In genomic region chr12:46661161-46661845, GRCh38 we compare ENCODE assay signal across 8 cellular contexts.
DNase-seq lines count a peak whose midpoint lies in the region; ATAC-seq and TF ChIP-seq lines count a peak whose summit lies in the region.

No MANE protein-coding gene starts in this region.

- H3K4me1 Mint-ChIP-seq in Calu3 (ENCODE audit: low read depth, unreplicated experiment): peaks cover 50% of the 10 kb centered on the region
- H3K4me1 Mint-ChIP-seq in activated CD8-positive, alpha-beta T cell treated with anti-CD3 and anti-CD28 coated beads for 36 hours (ENCODE audit: low read depth): peaks cover 37% of the 10 kb centered on the region
- H3K4me1 Mint-ChIP-seq in glutamatergic neuron (ENCODE audit: low read depth, unreplicated experiment): peaks cover 25% of the 10 kb centered on the region

- H3K4me3 Mint-ChIP-seq in Calu3 (ENCODE audit: low read depth, unreplicated experiment): no peak overlapping the region
- no peak overlapping the region for H3K4me3 Mint-ChIP-seq in activated CD8-positive, alpha-beta T cell treated with anti-CD3 and anti-CD28 coated beads for 36 hours
- H3K4me3 Mint-ChIP-seq in glutamatergic neuron (ENCODE audit: unreplicated experiment): no peak overlapping the region

- no peak overlapping the region for H3K27ac ChIP-seq in parathyroid adenoma

- H3K27me3 ChIP-seq in parathyroid adenoma (ENCODE audit: control insufficient read depth, insufficient read depth, low read length): no peaks in the 10 kb centered on the region

- peak overlapping the region; percentile 24 for H2AFZ ChIP-seq in parathyroid adenoma

- H3K9me3 ChIP-seq in parathyroid adenoma (ENCODE audit: control insufficient read depth, low read length): no peaks in the 10 kb centered on the region

- no peak overlapping the region for H3K4me3 ChIP-seq in parathyroid adenoma (ENCODE audit: low read depth, low read length)

- no peak overlapping the region for H3K4me2 ChIP-seq in parathyroid adenoma (ENCODE audit: low read length)

- no peaks in the 10 kb centered on the region for H3K27me3 Mint-ChIP-seq in Calu3 (ENCODE audit: unreplicated experiment)
- H3K27me3 Mint-ChIP-seq in activated CD8-positive, alpha-beta T cell treated with anti-CD3 and anti-CD28 coated beads for 36 hours: no peaks in the 10 kb centered on the region
- no peaks in the 10 kb centered on the region for H3K27me3 Mint-ChIP-seq in glutamatergic neuron (ENCODE audit: unreplicated experiment)

- H3K4me1 ChIP-seq in parathyroid adenoma: peaks cover 43% of the 10 kb centered on the region

- POLR2A ChIA-PET in activated CD8-positive, alpha-beta T cell treated with anti-CD3 and anti-CD28 coated beads for 36 hours (lab: Charles Lee): no interaction called here

- intact Hi-C loops in Calu3 (cut with micrococcal nuclease; ENCODE audit: unreplicated experiment): loop anchor here (2.0 to 5.0 kb wide), 4 partner anchors 169 to 319 kb away; no protein-coding TSS in a partner anchor
- intact Hi-C loops in activated CD8-positive, alpha-beta T cell treated with anti-CD3 and anti-CD28 coated beads for 36 hours (cut with micrococcal nuclease): loop anchor here (10.0 kb wide), 1 partner anchor 287 kb away; the partner anchor contains the start of gene SLC38A2

- H3K36me3 Mint-ChIP-seq in Calu3 (ENCODE audit: insufficient read depth, unreplicated experiment) (no peaks in the 10 kb centered on the region), glutamatergic neuron (ENCODE audit: unreplicated experiment) (no peaks in the 10 kb centered on the region)
- H3K36me3 Mint-ChIP-seq in activated CD8-positive, alpha-beta T cell treated with anti-CD3 and anti-CD28 coated beads for 36 hours (ENCODE audit: low read depth): no peaks in the 10 kb centered on the region

- H3K9me3 Mint-ChIP-seq in Calu3 (ENCODE audit: low read depth, unreplicated experiment) (no peaks in the 10 kb centered on the region), glutamatergic neuron (ENCODE audit: unreplicated experiment) (no peaks in the 10 kb centered on the region)
- no peaks in the 10 kb centered on the region for H3K9me3 Mint-ChIP-seq in activated CD8-positive, alpha-beta T cell treated with anti-CD3 and anti-CD28 coated beads for 36 hours

- DNase-seq in Calu3 (peak; percentile 17), NCI-H2196 (lab: John Stamatoyannopoulos, UW; ENCODE audit: unreplicated experiment) (peak; percentile 51), glutamatergic neuron (no peak)
- peak; percentile 16 for DNase-seq in activated CD8-positive, alpha-beta T cell treated with anti-CD3 and anti-CD28 coated beads for 36 hours
- no peak for DNase-seq in stimulated activated CD4-positive, alpha-beta T cell treated with anti-CD3 and anti-CD28 coated beads, Interleukin-2, amount 100 ng/mL, for 24 hours

- BruUV-seq in Calu3 (replicated peaks; lab: Mats Ljungman, UMichigan): no TSS peak

- H3K9ac ChIP-seq in parathyroid adenoma: no peak overlapping the region

- TF ChIP-seq CTCF in Calu3 (IDR thresholded peaks at IDR 0.05; ENCODE audit: unreplicated experiment) (peak; percentile 38), glutamatergic neuron (IDR thresholded peaks at IDR 0.05; ENCODE audit: partially characterized antibody, unreplicated experiment) (peak; percentile 58), parathyroid adenoma (IDR thresholded peaks at IDR 0.05) (peak; percentile 87)
- TF ChIP-seq CTCF in activated CD8-positive, alpha-beta T cell treated with anti-CD3 and anti-CD28 coated beads for 36 hours (IDR thresholded peaks at IDR 0.05): peak; percentile 70

- H3K79me2 ChIP-seq in parathyroid adenoma: no peaks in the 10 kb centered on the region

- H3K27ac Mint-ChIP-seq in Calu3 (ENCODE audit: unreplicated experiment): peak overlapping the region; percentile 33
- H3K27ac Mint-ChIP-seq in activated CD8-positive, alpha-beta T cell treated with anti-CD3 and anti-CD28 coated beads for 36 hours: no peak overlapping the region
- H3K27ac Mint-ChIP-seq in glutamatergic neuron (ENCODE audit: unreplicated experiment): no peak overlapping the region

- ATAC-seq in GM19035 (IDR thresholded peaks at IDR 0.05; ENCODE audit: unreplicated experiment) (peak; percentile 91), HG03135 (IDR thresholded peaks at IDR 0.05; ENCODE audit: unreplicated experiment) (peak; percentile 78)
- ATAC-seq in activated CD8-positive, alpha-beta T cell treated with anti-CD3 and anti-CD28 coated beads for 36 hours: peak; percentile 75

- CTCF ChIA-PET in Calu3 (lab: Charles Lee): interaction anchor here (0.5 to 1.0 kb wide), 4 partner anchors 13 to 305 kb away, joined by 3 to 5 read pairs (median 4); no protein-coding TSS in a partner anchor
- CTCF ChIA-PET in activated CD8-positive, alpha-beta T cell treated with anti-CD3 and anti-CD28 coated beads for 36 hours (lab: Charles Lee): interaction anchor here (0.6 to 1.1 kb wide), 10 partner anchors 10 to 295 kb away, joined by 3 to 6 read pairs (median 3); no protein-coding TSS in a partner anchor

- H3K36me3 ChIP-seq in parathyroid adenoma (ENCODE audit: control insufficient read depth, insufficient read depth, low read length): no peaks in the 10 kb centered on the region

Comparison
In these comparisons a context has a peak if more than half of its experiments do, and no peak if none do; other contexts are left out.
1. DNase-seq: peak in Calu3 (single experiment), NCI-H2196 (single experiment) and activated CD8-positive, alpha-beta T cell treated with anti-CD3 and anti-CD28 coated beads for 36 hours (single experiment); none in glutamatergic neuron (single experiment) and stimulated activated CD4-positive, alpha-beta T cell treated with anti-CD3 and anti-CD28 coated beads, Interleukin-2, amount 100 ng/mL, for 24 hours (0 of 2).
2. Peak in every context shown above with its lines, with median percentiles within 50 percentile points of each other: CTCF ChIP-seq and ATAC-seq.